Comparison of ENCODE assay signal across 25 cellular contexts in genomic region chr9:18554244-18554643, GRCh38.
"Had no signal": no experiment of that assay in that cellular context is flagged by ENCODE, and none has a peak within 500 bp of the region (broad histone marks: within the 10 kb centered on the region; RNA-seq: fewer than 3 reads in every experiment).

No MANE protein-coding gene starts in this region.

- H3K27ac ChIP-seq: brain microvascular endothelial cell, coronary artery, dorsolateral prefrontal cortex had no signal

- H3K4me3 ChIP-seq: coronary artery, dorsolateral prefrontal cortex had no signal

- H3K36me3 ChIP-seq: brain microvascular endothelial cell had no signal

- H3K27me3 ChIP-seq: brain microvascular endothelial cell, dorsolateral prefrontal cortex had no signal

- ATAC-seq: activated CD4-positive, CD25-positive, alpha-beta regulatory T cell treated with anti-CD3 and anti-CD28 coated beads, Interleukin-2, amount 50 U/mL, for 24 hours; activated CD8-positive, alpha-beta memory T cell treated with anti-CD3 and anti-CD28 coated beads, Interleukin-2, amount 10 ng/mL, durations not matched to agents 7 days and 5 days; activated CD8-positive, alpha-beta T cell treated with anti-CD3 and anti-CD28 coated beads, Interleukin-2, amount 10 ng/mL, durations not matched to agents 7 days and 5 days; activated naive CD4-positive, alpha-beta T cell treated with anti-CD3 and anti-CD28 coated beads, Interleukin-2, amount 50 U/mL, for 72 hours; esophagus mucosa had no signal

- DNase-seq: activated B cell treated with CpG ODN at 0.5 μM for 24 hours; activated CD4-positive, alpha-beta memory T cell treated with anti-CD3 and anti-CD28 coated beads for 36 hours; activated CD4-positive, alpha-beta T cell treated with anti-CD3 and anti-CD28 coated beads, Interleukin-2, amount 10 ng/mL, durations not matched to agents 24 days and 14 days; activated CD8-positive, alpha-beta memory T cell treated with anti-CD3 and anti-CD28 coated beads, Interleukin-2, amount 10 ng/mL, durations not matched to agents 7 days and 5 days; activated CD8-positive, alpha-beta memory T cell treated with anti-CD3 and anti-CD28 coated beads, Interleukin-2, amount 50 U/mL, for 4 hours; activated CD8-positive, alpha-beta T cell treated with anti-CD3 and anti-CD28 coated beads, Interleukin-2, amount 10 ng/mL, durations not matched to agents 7 days and 5 days; activated effector memory CD4-positive, alpha-beta T cell treated with anti-CD3 and anti-CD28 coated beads, Interleukin-2, amount 50 U/mL, for 16 hours; activated naive CD4-positive, alpha-beta T cell treated with anti-CD3 and anti-CD28 coated beads for 36 hours; activated naive CD8-positive, alpha-beta T cell treated with anti-CD3 and anti-CD28 coated beads, Interleukin-2, amount 10 ng/mL, durations not matched to agents 7 days and 5 days; activated T-cell treated with anti-CD3 and anti-CD28 coated beads, Interleukin-2, amount 50 U/mL, for 1 hour; activated T-cell treated with anti-CD3 and anti-CD28 coated beads, Interleukin-2, amount 50 U/mL, for 48 hours; amniotic stem cell; anterior cingulate cortex; brain microvascular endothelial cell; dorsolateral prefrontal cortex; effector memory CD4-positive, alpha-beta T cell; endodermal cell; foreskin fibroblast; head of caudate nucleus; T-helper 2 cell had no signal

- FAIRE-seq: bronchial epithelial cell had no signal
